Comparison of ENCODE assay signal across 2 cellular contexts in genomic region chr17:9912146-9913099, GRCh38.
TF ChIP-seq lines count a peak whose summit lies in the region.

No MANE protein-coding gene starts in this region.

TF ChIP-seq in IMR-90, 13 proteins besides CTCF, POLR2A, EP300 and RAD21:
- no peak for TF ChIP-seq RFX5 (IDR thresholded peaks at IDR 0.05; ENCODE audit: low read depth, low read length)
- TF ChIP-seq MXI1 (IDR thresholded peaks at IDR 0.05; ENCODE audit: borderline replicate concordance, low read depth, low read length), result no peak

TF ChIP-seq in GM12891, 5 proteins besides CTCF, POLR2A, EP300 and RAD21:
- TF ChIP-seq PAX5 (IDR thresholded peaks at IDR 0.05; ENCODE audit: insufficient read depth, low read length, severe bottlenecking), result no peak
- no peak for TF ChIP-seq SPI1 (IDR thresholded peaks at IDR 0.05; ENCODE audit: low read depth, low read length)
- TF ChIP-seq POLR2AphosphoS5 (IDR thresholded peaks at IDR 0.05; ENCODE audit: low read depth, low read length), result no peak
- no peak for TF ChIP-seq TAF1 (IDR thresholded peaks at IDR 0.05; ENCODE audit: low read depth, low read length)
- no peak for TF ChIP-seq POU2F2 (IDR thresholded peaks at IDR 0.05; ENCODE audit: low read depth, low read length)
